Comparison of ENCODE assay signal across 20 cellular contexts in the genomic region with DNA sequence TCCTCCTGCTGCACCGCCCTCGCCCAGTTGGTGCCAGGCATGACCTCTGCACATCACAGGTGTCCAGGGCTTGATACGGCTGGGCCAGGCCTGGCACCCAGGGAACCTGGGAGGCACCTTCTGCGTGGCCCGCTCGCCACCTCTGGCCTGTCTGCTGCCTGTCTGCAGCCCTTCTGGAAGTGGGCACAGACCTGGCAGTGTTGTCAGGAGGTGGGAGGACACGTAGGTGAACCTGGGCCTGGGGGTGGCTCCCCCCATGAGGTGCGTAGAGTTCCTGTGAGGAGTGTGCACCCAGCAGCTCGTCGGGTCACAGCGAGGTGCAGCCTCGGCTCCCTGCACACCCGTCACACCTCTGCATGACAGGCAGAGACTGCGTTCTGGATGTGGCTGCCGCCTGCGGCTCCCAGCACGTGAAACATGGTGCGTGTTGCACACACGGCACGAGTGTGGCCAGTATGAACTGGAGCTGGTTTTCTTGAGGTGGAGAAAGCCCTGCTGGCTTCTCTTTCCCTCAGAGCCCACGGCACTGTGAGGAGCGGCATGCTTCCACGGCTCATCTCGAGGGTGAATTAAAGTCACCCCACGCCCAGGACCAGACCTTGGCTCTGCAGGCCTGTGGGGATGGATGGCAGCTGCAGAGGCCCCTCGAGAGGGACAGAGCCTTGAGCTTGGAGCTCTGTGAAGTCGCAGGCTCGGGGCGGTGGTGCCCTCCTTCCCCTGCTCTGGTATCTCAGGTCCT.
"Had no signal": no experiment of that assay in that cellular context is flagged by ENCODE, and none has a peak within 500 bp of the region (broad histone marks: within the 10 kb centered on the region; RNA-seq: fewer than 3 reads in every experiment).

No MANE protein-coding gene starts in this region.

- DNase-seq: activated CD4-positive, alpha-beta T cell treated with anti-CD3 and anti-CD28 coated beads, Interleukin-2, amount 50 U/mL, for 4 hours; activated CD8-positive, alpha-beta memory T cell treated with anti-CD3 and anti-CD28 coated beads for 24 hours; activated CD8-positive, alpha-beta memory T cell treated with anti-CD3 and anti-CD28 coated beads, Interleukin-2, amount 50 U/mL, for 4 hours; activated T-cell treated with anti-CD3 and anti-CD28 coated beads, Interleukin-2, amount 50 U/mL, for 24 hours; brain microvascular endothelial cell; central memory CD4-positive, alpha-beta T cell; colonic mucosa; islet precursor cell; left cardiac atrium; mesendoderm; nephron progenitor cell; stimulated activated CD4-positive, alpha-beta T cell treated with anti-CD3 and anti-CD28 coated beads, Interleukin-4, amount 100 ng/mL, for 24 hours; stimulated activated naive CD8-positive, alpha-beta T cell treated with anti-CD3 and anti-CD28 coated beads, Interleukin-15, Interleukin-2, amounts not matched to agents 100 U/mL and 50 U/mL, for 24 hours; T-helper 9 cell; upper lobe of right lung had no signal

- H3K27ac ChIP-seq: ascending aorta, brain microvascular endothelial cell, colonic mucosa, epithelial cell of prostate, heart left ventricle, upper lobe of right lung had no signal

- H3K4me3 ChIP-seq: ascending aorta, colonic mucosa, gastroesophageal sphincter, heart left ventricle, mucosa of descending colon, upper lobe of right lung had no signal

- H3K36me3 ChIP-seq: ascending aorta, brain microvascular endothelial cell, colonic mucosa, gastroesophageal sphincter, heart left ventricle, upper lobe of right lung had no signal

- H3K27me3 ChIP-seq: ascending aorta, brain microvascular endothelial cell, colonic mucosa, gastroesophageal sphincter, heart left ventricle, upper lobe of right lung had no signal

- H3K4me1 ChIP-seq: colonic mucosa had no signal

- H3K9me3 ChIP-seq: ascending aorta, colonic mucosa, gastroesophageal sphincter, heart left ventricle, mucosa of descending colon, upper lobe of right lung had no signal
